Comparison of ENCODE assay signal across 11 cellular contexts in genomic region chr15:74653426-74654082, GRCh38. TPM values are rescaled to one million over a fixed set of nuclear protein-coding genes. Genes with fewer than 3 reads are reported as not detected.
DNase-seq lines count a peak whose midpoint lies in the region; ATAC-seq, FAIRE-seq and TF ChIP-seq lines count a peak whose summit lies in the region.
"Had no signal": no experiment of that assay in that cellular context is flagged by ENCODE, and none has a peak within 500 bp of the region (broad histone marks: within the 10 kb centered on the region; RNA-seq: fewer than 3 reads in every experiment).

No MANE protein-coding gene starts in this region.

- no peak overlapping the region for H3K27ac ChIP-seq in GM12878 (ENCODE audit: control insufficient read depth, insufficient read depth)
- H3K27ac ChIP-seq: SK-N-MC had no signal

- no peak overlapping the region for H3K4me2 ChIP-seq in GM12878 (ENCODE audit: control insufficient read depth, insufficient read depth)

- no peak overlapping the region for H3K4me3 Mint-ChIP-seq in stimulated activated naive CD8-positive, alpha-beta T cell treated with anti-CD3 and anti-CD28 coated beads, Interleukin-15, amount 100 ng/mL, for 72 hours
- no peak overlapping the region for H3K4me3 Mint-ChIP-seq in activated T-cell treated with anti-CD3 and anti-CD28 coated beads, Interleukin-2, amount 50 U/mL, for 72 hours
- H3K4me3 Mint-ChIP-seq: memory B cell had no signal

- intact Hi-C loops in GM12878 (cut with micrococcal nuclease; ENCODE audit: unreplicated experiment) = no loop called here

- CTCF ChIA-PET in GM12878 (lab: Yijun Ruan, JAX) = interaction anchor here (1.2 to 1.4 kb wide), 2 partner anchors 9 to 117 kb away, joined by 3 read pairs; no protein-coding TSS in a partner anchor

- peaks cover 40% of the 10 kb centered on the region for H3K4me1 Mint-ChIP-seq in stimulated activated naive CD8-positive, alpha-beta T cell treated with anti-CD3 and anti-CD28 coated beads, Interleukin-15, amount 100 ng/mL, for 72 hours
- H3K4me1 Mint-ChIP-seq in activated T-cell treated with anti-CD3 and anti-CD28 coated beads, Interleukin-2, amount 50 U/mL, for 72 hours (ENCODE audit: low read depth) = peaks cover 43% of the 10 kb centered on the region

- TF ChIP-seq RAD21 in GM12878 (IDR thresholded peaks at IDR 0.05; ENCODE audit: insufficient read depth, low read depth, low read length) = no peak

- no peak for DNase-seq in stimulated activated naive CD8-positive, alpha-beta T cell treated with anti-CD3 and anti-CD28 coated beads, Interleukin-15, amount 100 ng/mL, for 72 hours
- DNase-seq in stimulated activated naive CD8-positive, alpha-beta T cell treated with anti-CD3 and anti-CD28 coated beads, Interleukin-15, Interleukin-2, amounts not matched to agents 100 U/mL and 50 U/mL, for 24 hours = no peak
- DNase-seq in GM12878 (ENCODE audit: low read depth, low spot score) = no peak
- DNase-seq in iris pigment epithelial cell (ENCODE audit: low read depth) = peak; percentile 72
- no peak for DNase-seq in activated T-cell treated with anti-CD3 and anti-CD28 coated beads, Interleukin-2, amount 50 U/mL, for 72 hours
- no peak for DNase-seq in inferior parietal cortex (ENCODE audit: extremely low spot score)
- no peak for DNase-seq in activated T-cell treated with anti-CD3 and anti-CD28 coated beads, Interleukin-2, amount 50 U/mL, for 1 hour

- in situ Hi-C loops in GM12878 (cut with MboI) = no loop called here

- H3K27me3 Mint-ChIP-seq in stimulated activated naive CD8-positive, alpha-beta T cell treated with anti-CD3 and anti-CD28 coated beads, Interleukin-15, amount 100 ng/mL, for 72 hours = no peaks in the 10 kb centered on the region
- no peaks in the 10 kb centered on the region for H3K27me3 Mint-ChIP-seq in activated T-cell treated with anti-CD3 and anti-CD28 coated beads, Interleukin-2, amount 50 U/mL, for 72 hours (ENCODE audit: low read depth)
- H3K27me3 Mint-ChIP-seq: memory B cell had no signal

- TF ChIP-seq POLR2A in GM12878 (IDR thresholded peaks at IDR 0.05; ENCODE audit: low read depth, low read length) = no peak

- no peak for TF ChIP-seq EP300 in GM12878 (IDR thresholded peaks at IDR 0.05; ENCODE audit: borderline replicate concordance in 1 of 2, control insufficient read depth in 1 of 2, low read depth in 2 of 2, low read length in 2 of 2)

- 74% methylated on average over 7 of the region's 7 CpGs for WGBS in GM12878 (ENCODE audit: insufficient coverage, insufficient replicate concordance, low lambda C conversion rate, missing lambda C conversion rate)

- H3K27ac Mint-ChIP-seq in stimulated activated naive CD8-positive, alpha-beta T cell treated with anti-CD3 and anti-CD28 coated beads, Interleukin-15, amount 100 ng/mL, for 72 hours = peak overlapping the region; percentile 25 to 71
- no peak overlapping the region for H3K27ac Mint-ChIP-seq in activated T-cell treated with anti-CD3 and anti-CD28 coated beads, Interleukin-2, amount 50 U/mL, for 72 hours
- H3K27ac Mint-ChIP-seq: memory B cell had no signal

- peaks cover 9% of the 10 kb centered on the region; the same call in 1 of the 2 replicates for H3K4me1 ChIP-seq in GM12878 (ENCODE audit: control insufficient read depth, insufficient read depth, low read length)

- POLR2A ChIA-PET in GM12878 (lab: Charles Lee) = interaction anchor here (0.7 kb wide), 1 partner anchor 253 kb away, joined by 4 read pairs; the partner anchor contains the start of gene FAM219B

- peaks cover 0 to 3% of the 10 kb centered on the region in 2 donors for H3K36me3 Mint-ChIP-seq in activated T-cell treated with anti-CD3 and anti-CD28 coated beads, Interleukin-2, amount 50 U/mL, for 72 hours (ENCODE audit: insufficient read depth in 2 of 2)

- H3K4me3 ChIP-seq in GM12878 = no peak overlapping the region
- H3K4me3 ChIP-seq: K562, SK-N-MC had no signal

- H3K9me3 Mint-ChIP-seq in stimulated activated naive CD8-positive, alpha-beta T cell treated with anti-CD3 and anti-CD28 coated beads, Interleukin-15, amount 100 ng/mL, for 72 hours = no peaks in the 10 kb centered on the region
- no peaks in the 10 kb centered on the region for H3K9me3 Mint-ChIP-seq in activated T-cell treated with anti-CD3 and anti-CD28 coated beads, Interleukin-2, amount 50 U/mL, for 72 hours
- H3K9me3 Mint-ChIP-seq: memory B cell had no signal

- no peak overlapping the region; the same call in 1 of the 2 replicates for H3K9ac ChIP-seq in GM12878 (ENCODE audit: control insufficient read depth, insufficient read depth, low read length)

- no peak for TF ChIP-seq CTCF in GM12878 (IDR thresholded peaks at IDR 0.05 in 2 of 3, conservative IDR thresholded peaks at IDR 0.05 in 1 of 3; ENCODE audit: control insufficient read depth in 2 of 3, extremely low read depth in 1 of 3, insufficient read depth in 1 of 3, low read depth in 3 of 3, low read length in 3 of 3)

- H3K36me3 ChIP-seq in GM12878 (ENCODE audit: control insufficient read depth in 2 of 2, insufficient read depth in 2 of 2, low read length in 1 of 2) = no peaks in the 10 kb centered on the region; a peak in 2 of 4 replicates

- no peak for ATAC-seq in stimulated activated naive CD8-positive, alpha-beta T cell treated with anti-CD3 and anti-CD28 coated beads, Interleukin-15, amount 100 ng/mL, for 72 hours
- no peak for ATAC-seq in stimulated activated naive CD8-positive, alpha-beta T cell treated with anti-CD3 and anti-CD28 coated beads, Interleukin-15, Interleukin-2, amounts not matched to agents 100 U/mL and 50 U/mL, for 24 hours
- ATAC-seq in GM12878 (peak; percentile 78), HG03025 (IDR thresholded peaks at IDR 0.05; ENCODE audit: low FRiP score, unreplicated experiment) (no peak)
- ATAC-seq in activated T-cell treated with anti-CD3 and anti-CD28 coated beads, Interleukin-2, amount 50 U/mL, for 72 hours (replicated peaks in 1 of 2) = no peak
- ATAC-seq: K562 had no signal

- no TSS peak for BruUV-seq in GM12878 (replicated peaks; lab: Mats Ljungman, UMichigan)

- H4K20me1 ChIP-seq in GM12878 (ENCODE audit: control insufficient read depth, insufficient read depth) = no peaks in the 10 kb centered on the region

- no peaks in the 10 kb centered on the region for H3K27me3 ChIP-seq in GM12878 (replicated peaks in 1 of 2; ENCODE audit: control insufficient read depth in 2 of 2, insufficient read depth in 2 of 2, low read length in 1 of 2)

- FAIRE-seq in GM12878 (lab: Jason Lieb, UNC) = no peak
- FAIRE-seq: K562 had no signal

- H3K9me3 ChIP-seq in GM12878 (replicated peaks; ENCODE audit: control insufficient read depth, insufficient read depth, low read length) = no peaks in the 10 kb centered on the region

- SMC1A ChIA-PET in GM12878 (lab: Charles Lee; ENCODE audit: uncharacterized antibody, unreplicated experiment) = interaction anchor here (0.7 to 1.4 kb wide), 2 partner anchors 18 to 48 kb away, joined by 3 to 9 read pairs; no protein-coding TSS in a partner anchor

- no peaks in the 10 kb centered on the region; the same call in 1 of the 2 replicates for H3K79me2 ChIP-seq in GM12878 (ENCODE audit: control insufficient read depth, insufficient read depth, low read length)

- no peak overlapping the region for H2AFZ ChIP-seq in GM12878 (ENCODE audit: control insufficient read depth, low read depth, low read length)

- RAD21 ChIA-PET in GM12878 (lab: Charles Lee; ENCODE audit: unreplicated experiment) = interaction anchor here (1.3 kb wide), 1 partner anchor 116 kb away, joined by 5 read pairs; no protein-coding TSS in a partner anchor

TF ChIP-seq in GM12878, 131 proteins besides CTCF, POLR2A, EP300 and RAD21 (continues in another document):
- TF ChIP-seq BMI1 (IDR thresholded peaks at IDR 0.05; ENCODE audit: borderline replicate concordance) (no peak), HDAC6 (IDR thresholded peaks at IDR 0.05; ENCODE audit: unreplicated experiment) (no peak), RBBP5 (conservative IDR thresholded peaks at IDR 0.05) (no peak)

RNA-seq across cellular contexts. Expression of gene CLK3, which starts 37.9 kb away (rescaled TPM):
- 277 and 336 TPM in 2 replicates for total RNA-seq in GM12878 (2013; cell fraction: nucleolus; rRNA removed)
- total RNA-seq in GM12878 (2014; rRNA removed) = 74.7 and 82.6 TPM in 2 replicates
- 48.7 and 51.9 TPM in 2 replicates for total RNA-seq in GM12878 (2014; rRNA removed; fragmentation: Illumina TruSeq; extraction: Trizol)
- total RNA-seq in GM12878 (2021) = 65.6 and 74.6 TPM in 2 replicates
- polyA plus RNA-seq in GM12878 (2011; ENCODE audit: low read depth) = 44.7 TPM
- 87.8 and 169 TPM in 2 replicates for polyA plus RNA-seq in GM12878 (2011; rRNA removed)
- 159 and 189 TPM in 2 replicates for polyA plus RNA-seq in GM12878 (2011; cell fraction: cytosol; rRNA removed)
- 635 and 789 TPM in 2 replicates for polyA plus RNA-seq in GM12878 (2011; cell fraction: nucleus; rRNA removed)
- polyA plus RNA-seq in GM12878 (2012) = 66.4 and 95.1 TPM in 2 replicates
- polyA plus RNA-seq in GM12878 (2014; fragmentation: Illumina TruSeq; extraction: Trizol) = 52.7 and 89.4 TPM in 2 replicates
- 1 to 10 TPM; 3.3 to 5.8 TPM for polyA plus RNA-seq in GM12878 (2014; fragmentation: Nextera tagmentation; extraction: Ambion mirVana)
- polyA plus RNA-seq in GM12878 (2014; rRNA removed) = 82.5 and 85.3 TPM in 2 replicates
- polyA plus RNA-seq in GM12878 (2016; fragmentation: Nextera tagmentation; extraction: Ambion mirVana) = 10 to 100 TPM; 52.0 to 57.8 TPM
- 134 and 186 TPM in 2 replicates for polyA minus RNA-seq in GM12878 (2011; rRNA and poly(A)+ RNA removed)
- 46.2 and 48.2 TPM in 2 replicates for polyA minus RNA-seq in GM12878 (2011; cell fraction: cytosol; rRNA and poly(A)+ RNA removed)
- polyA minus RNA-seq in GM12878 (2011; cell fraction: nucleus; rRNA and poly(A)+ RNA removed) = 239 and 320 TPM in 2 replicates
- total RNA-seq in activated T-cell treated with anti-CD3 and anti-CD28 coated beads, Interleukin-2, amount 50 U/mL, for 72 hours = 100 to 1,000 TPM; 116 to 120 TPM

RNA-seq across cellular contexts. Expression of gene EDC3, which starts 42.3 kb away (rescaled TPM):
- total RNA-seq in GM12878 (2013; cell fraction: nucleolus; rRNA removed) = 24.5 and 29.5 TPM in 2 replicates
- total RNA-seq in GM12878 (2014; rRNA removed) (15.4 and 16.3 TPM in 2 replicates), GM12878 (2014; rRNA removed; fragmentation: Illumina TruSeq; extraction: Trizol) (11.7 and 11.8 TPM in 2 replicates), GM12878 (2021) (43.6 and 48.4 TPM in 2 replicates)
- 42.3 TPM for polyA plus RNA-seq in GM12878 (2011; ENCODE audit: low read depth)
- polyA plus RNA-seq in GM12878 (2011; rRNA removed) (32.6 and 46.9 TPM in 2 replicates), GM12878 (2014; fragmentation: Illumina TruSeq; extraction: Trizol) (43.1 and 45.8 TPM in 2 replicates), GM12878 (2014; fragmentation: Nextera tagmentation; extraction: Ambion mirVana) (10 to 100 TPM; 16.0 to 18.5 TPM), GM12878 (2014; rRNA removed) (33.6 and 34.2 TPM in 2 replicates), GM12878 (2016; fragmentation: Nextera tagmentation; extraction: Ambion mirVana) (10 to 100 TPM; 36.5 to 39.6 TPM)
- polyA plus RNA-seq in GM12878 (2011; cell fraction: cytosol; rRNA removed) = 40.8 and 49.0 TPM in 2 replicates
- polyA plus RNA-seq in GM12878 (2011; cell fraction: nucleus; rRNA removed) = 62.7 and 65.0 TPM in 2 replicates
- 29.0 and 31.5 TPM in 2 replicates for polyA plus RNA-seq in GM12878 (2012)
- polyA minus RNA-seq in GM12878 (2011; rRNA and poly(A)+ RNA removed) = 85.8 and 102 TPM in 2 replicates
- polyA minus RNA-seq in GM12878 (2011; cell fraction: cytosol; rRNA and poly(A)+ RNA removed) = 19.9 and 29.8 TPM in 2 replicates
- 30.1 and 36.9 TPM in 2 replicates for polyA minus RNA-seq in GM12878 (2011; cell fraction: nucleus; rRNA and poly(A)+ RNA removed)
- 10 to 100 TPM; 50.6 to 52.3 TPM for total RNA-seq in activated T-cell treated with anti-CD3 and anti-CD28 coated beads, Interleukin-2, amount 50 U/mL, for 72 hours
